In genomic region chr18:3585656-3586509, GRCh38 we compare ENCODE assay signal across 8 cellular contexts.
DNase-seq lines count a peak whose midpoint lies in the region; ATAC-seq and TF ChIP-seq lines count a peak whose summit lies in the region.

No MANE protein-coding gene starts in this region.

- peak overlapping the region; percentile 91 for H3K27ac Mint-ChIP-seq in GM23338

- no peaks in the 10 kb centered on the region for H3K79me2 ChIP-seq in DOHH2 (ENCODE audit: control insufficient read depth, low read length)
- no peaks in the 10 kb centered on the region for H3K79me2 ChIP-seq in GM23338 (replicated peaks; ENCODE audit: insufficient read depth)
- H3K79me2 ChIP-seq in Loucy (ENCODE audit: insufficient read depth, low read length): no peaks in the 10 kb centered on the region

- DNase-seq in GM23338 (ENCODE audit: low spot score) (peak; percentile 95), RWPE2 (ENCODE audit: low spot score) (no peak), foreskin melanocyte (peak; percentile 64), ovary (peak; percentile 54 to 71 (median 64)), occipital lobe (lab: John Stamatoyannopoulos, UW) (no peak)
- DNase-seq in activated effector memory CD4-positive, alpha-beta T cell treated with anti-CD3 and anti-CD28 coated beads, Interleukin-2, amount 50 U/mL, for 16 hours: peak; percentile 89

- peaks cover 6% of the 10 kb centered on the region; the same call in 1 of the 3 replicates for H3K9me3 Mint-ChIP-seq in GM23338

- peaks cover 59% of the 10 kb centered on the region for H3K4me1 ChIP-seq in DOHH2 (ENCODE audit: control insufficient read depth, low read length)
- peaks cover 37% of the 10 kb centered on the region for H3K4me1 ChIP-seq in GM23338 (ENCODE audit: insufficient read depth)
- peaks cover 4% of the 10 kb centered on the region for H3K4me1 ChIP-seq in Loucy (ENCODE audit: insufficient read depth, low read length, poor library complexity, severe bottlenecking)
- H3K4me1 ChIP-seq in RWPE2 (ENCODE audit: insufficient read depth, poor library complexity, severe bottlenecking): peaks cover 9% of the 10 kb centered on the region
- no peaks in the 10 kb centered on the region for H3K4me1 ChIP-seq in ovary (ENCODE audit: insufficient read depth)

- H4K20me1 ChIP-seq in DOHH2 (ENCODE audit: control insufficient read depth, insufficient read depth, low read depth, low read length) (no peaks in the 10 kb centered on the region), GM23338 (replicated peaks; ENCODE audit: insufficient read depth) (no peaks in the 10 kb centered on the region), Loucy (ENCODE audit: insufficient read depth, low read length, poor library complexity, severe bottlenecking) (no peaks in the 10 kb centered on the region)

- TF ChIP-seq CTCF in DOHH2 (IDR thresholded peaks at IDR 0.05; ENCODE audit: low read depth, low read length, poor library complexity, severe bottlenecking): peak; percentile 96
- peak; percentile 91 to 97 for TF ChIP-seq CTCF in GM23338 (conservative IDR thresholded peaks at IDR 0.05; ENCODE audit: low read depth in 2 of 2)
- TF ChIP-seq CTCF in Loucy (conservative IDR thresholded peaks at IDR 0.05; ENCODE audit: low read length): peak; percentile 88
- peak; percentile 87 for TF ChIP-seq CTCF in RWPE2 (IDR thresholded peaks at IDR 0.05; ENCODE audit: poor library complexity, severe bottlenecking)
- peak in 2 of 3 donors; percentile 22 to 60 for TF ChIP-seq CTCF in ovary (IDR thresholded peaks at IDR 0.05)

- H3F3A ChIP-seq in DOHH2 (ENCODE audit: control insufficient read depth, insufficient read depth) (peaks cover 26% of the 10 kb centered on the region), GM23338 (replicated peaks; ENCODE audit: low read depth) (peaks cover 6% of the 10 kb centered on the region), Loucy (ENCODE audit: low read depth) (no peaks in the 10 kb centered on the region)

- H3K27me3 Mint-ChIP-seq in GM23338 (ENCODE audit: insufficient read depth, low read depth, poor library complexity): peaks cover 9% of the 10 kb centered on the region

- no peak overlapping the region for H3K9ac ChIP-seq in Loucy (ENCODE audit: low read depth, low read length, poor library complexity, severe bottlenecking)

- no peak overlapping the region for H2AFZ ChIP-seq in GM23338
- H2AFZ ChIP-seq in Loucy (ENCODE audit: low read length): peak overlapping the region; percentile 59; the same call in 1 of the 2 replicates

- intact Hi-C loops in ovary (cut with DNase I): loop anchor here in 1 of 4 donors (5.0 kb wide), 1 partner anchor 304 kb away; no protein-coding TSS in a partner anchor

- H3K9me3 ChIP-seq in DOHH2 (ENCODE audit: control insufficient read depth, insufficient read depth, low read length) (no peaks in the 10 kb centered on the region), Loucy (ENCODE audit: insufficient read depth, low read depth, low read length) (no peaks in the 10 kb centered on the region), RWPE2 (ENCODE audit: severe bottlenecking) (no peaks in the 10 kb centered on the region), ovary (no peaks in the 10 kb centered on the region)

- TF ChIP-seq POLR2A in ovary (IDR thresholded peaks at IDR 0.05): no peak

- ATAC-seq in GM23338 (peak; percentile 96), RWPE2 (ENCODE audit: low read depth) (peak; percentile 80)

- H3K36me3 Mint-ChIP-seq in GM23338 (ENCODE audit: low read depth): peaks cover 6% of the 10 kb centered on the region; the same call in 2 of the 3 replicates

- H3K4me3 ChIP-seq in DOHH2 (ENCODE audit: low read length) (peak overlapping the region; percentile 52), GM23338 (no peak overlapping the region), Loucy (ENCODE audit: low read length, poor library complexity, severe bottlenecking) (no peak overlapping the region), RWPE2 (ENCODE audit: severe bottlenecking) (no peak overlapping the region), ovary (no peak overlapping the region)

- 42 to 52% (median 45%) methylated on average over 12 of the region's 12 CpGs for WGBS in ovary, 3 donors

- H3K4me1 Mint-ChIP-seq in GM23338: peaks cover 38% of the 10 kb centered on the region

- H3K4me3 Mint-ChIP-seq in GM23338: peak overlapping the region; percentile 5; the same call in 1 of the 3 replicates

- H3K27me3 ChIP-seq in DOHH2 (ENCODE audit: control insufficient read depth, low read length) (no peaks in the 10 kb centered on the region), GM23338 (ENCODE audit: insufficient read depth) (no peaks in the 10 kb centered on the region), Loucy (ENCODE audit: insufficient read depth, low read length, poor library complexity, severe bottlenecking) (no peaks in the 10 kb centered on the region), RWPE2 (ENCODE audit: insufficient read depth, poor library complexity, severe bottlenecking) (no peaks in the 10 kb centered on the region), ovary (no peaks in the 10 kb centered on the region)

- no peak for TF ChIP-seq EP300 in ovary (IDR thresholded peaks at IDR 0.05)

- peak overlapping the region; percentile 67 for H3K4me2 ChIP-seq in DOHH2 (ENCODE audit: low read length)
- peak overlapping the region; percentile 31 for H3K4me2 ChIP-seq in GM23338
- no peak overlapping the region for H3K4me2 ChIP-seq in Loucy (ENCODE audit: low read depth, low read length, poor library complexity, severe bottlenecking)

- H3K9me2 ChIP-seq in DOHH2 (replicated peaks; ENCODE audit: control insufficient read depth, low read length) (no peaks in the 10 kb centered on the region), GM23338 (ENCODE audit: insufficient read depth) (no peaks in the 10 kb centered on the region), Loucy (replicated peaks; ENCODE audit: low read depth, low read length) (no peaks in the 10 kb centered on the region)

- H3K36me3 ChIP-seq in DOHH2 (ENCODE audit: control insufficient read depth, low read length) (peaks cover 11% of the 10 kb centered on the region), GM23338 (ENCODE audit: insufficient read depth) (no peaks in the 10 kb centered on the region), Loucy (ENCODE audit: insufficient read depth, low read length) (no peaks in the 10 kb centered on the region), RWPE2 (ENCODE audit: low read depth) (no peaks in the 10 kb centered on the region), ovary (no peaks in the 10 kb centered on the region)

- H3K27ac ChIP-seq in DOHH2 (ENCODE audit: low read depth, low read length) (peak overlapping the region; percentile 85), GM23338 (ENCODE audit: low read depth) (peak overlapping the region; percentile 93), RWPE2 (ENCODE audit: poor library complexity, severe bottlenecking) (no peak overlapping the region), ovary (no peak overlapping the region)

TF ChIP-seq in GM23338, 12 proteins besides CTCF, POLR2A, EP300 and RAD21:
- TF ChIP-seq EZH2phosphoT487 (IDR thresholded peaks at IDR 0.05; ENCODE audit: unreplicated experiment) (no peak), CREB1 (CRISPR knock-in tag; IDR thresholded peaks at IDR 0.05; ENCODE audit: low read depth) (0 out of 2 replicates have a peak, but pooled peaks have one; percentile 26), POLR2AphosphoS5 (IDR thresholded peaks at IDR 0.05; ENCODE audit: low read depth) (no peak), EZH2 (IDR thresholded peaks at IDR 0.05; ENCODE audit: low read depth, unreplicated experiment) (no peak), STAT1 (IDR thresholded peaks at IDR 0.05; ENCODE audit: unreplicated experiment) (no peak), REST (IDR thresholded peaks at IDR 0.05; ENCODE audit: unreplicated experiment) (no peak), ZNF331 (CRISPR knock-in tag; IDR thresholded peaks at IDR 0.05; ENCODE audit: low read depth) (no peak), ETS1 (IDR thresholded peaks at IDR 0.05) (no peak), ZNF114 (CRISPR knock-in tag; IDR thresholded peaks at IDR 0.05) (0 out of 2 replicates have a peak, but pooled peaks have one; percentile 5)
TF ChIP-seq in GM23338: peak in this region for 2.

Comparison
In these comparisons a context has a peak if more than half of its experiments do, and no peak if none do; other contexts are left out.
1. H3K27ac ChIP-seq: peak in DOHH2 (single experiment) and GM23338 (single experiment); none in RWPE2 (single experiment) and ovary (0 of 2).
2. CTCF ChIP-seq: peak in every context shown above with its lines; median percentile 96 in DOHH2; 94 in GM23338; 88 in Loucy; 87 in RWPE2; 41 in ovary.
3. DNase-seq: peak in GM23338 (single experiment), activated effector memory CD4-positive, alpha-beta T cell treated with anti-CD3 and anti-CD28 coated beads, Interleukin-2, amount 50 U/mL, for 16 hours (single experiment), foreskin melanocyte (single experiment) and ovary (5 of 5); none in RWPE2 (single experiment) and occipital lobe (single experiment).